Comparison of ENCODE assay signal across 1 cellular context in genomic region chr11:34055218-34056000, GRCh38.
TF ChIP-seq lines count a peak whose summit lies in the region.

No MANE protein-coding gene starts in this region.

TF ChIP-seq in K562, 482 proteins besides CTCF, POLR2A, EP300 and RAD21:
- TF ChIP-seq HMBOX1 (IDR thresholded peaks at IDR 0.05) (peak; percentile 64), PPARD (CRISPR knock-in tag; IDR thresholded peaks at IDR 0.05) (no peak), DACH1 (IDR thresholded peaks at IDR 0.05; ENCODE audit: partially characterized antibody) (peak; percentile 17), TOE1 (IDR thresholded peaks at IDR 0.05; ENCODE audit: borderline replicate concordance) (no peak), TOE1 (CRISPR knock-in tag; IDR thresholded peaks at IDR 0.05; ENCODE audit: borderline replicate concordance, low read depth) (no peak), ARID1B (IDR thresholded peaks at IDR 0.05) (0 out of 2 replicates have a peak, but pooled peaks have one; percentile 16), RBFOX2 (IDR thresholded peaks at IDR 0.05; ENCODE audit: low read depth, low read length) (peak; percentile 42; the same call in 1 of the 2 replicates), SUPT5H (IDR thresholded peaks at IDR 0.05) (peak; percentile 15; the same call in 1 of the 2 replicates), MLLT1 (IDR thresholded peaks at IDR 0.05) (0 out of 4 replicates have a peak, but pooled peaks of 1 of the 2 experiments have one; percentile 34), BCOR (IDR thresholded peaks at IDR 0.05) (peak; percentile 31; the same call in 1 of the 2 replicates)
